14 cellular contexts compared by ENCODE assay signal in genomic region chr6:56318851-56319250, GRCh38.
DNase-seq lines count a peak whose midpoint lies in the region; ATAC-seq and TF ChIP-seq lines count a peak whose summit lies in the region.
"Had no signal": no experiment of that assay in that cellular context is flagged by ENCODE, and none has a peak within 500 bp of the region (broad histone marks: within the 10 kb centered on the region; RNA-seq: fewer than 3 reads in every experiment).

No MANE protein-coding gene starts in this region.

- H3K4me1 ChIP-seq in lower lobe of right lung (no peaks in the 10 kb centered on the region), foreskin keratinocyte (no peaks in the 10 kb centered on the region)
- H3K4me1 ChIP-seq: BLaER1, HAP-1 had no signal

- intact Hi-C loops in lower lobe of right lung (cut with DNase I), result no loop called here

- no peaks in the 10 kb centered on the region for H3K36me3 ChIP-seq in lower lobe of right lung
- H3K36me3 ChIP-seq: BLaER1, HAP-1 had no signal

- no peak overlapping the region for H3K4me3 ChIP-seq in lower lobe of right lung
- H3K4me3 ChIP-seq: BLaER1, GM23248, HAP-1 had no signal

- peak; percentile 41 to 56 for ATAC-seq in lower lobe of right lung
- no peak for ATAC-seq in foreskin keratinocyte
- ATAC-seq in HG03175 (IDR thresholded peaks at IDR 0.05; ENCODE audit: unreplicated experiment), result no peak

- peak; percentile 21 for DNase-seq in NCI-H2196 (lab: John Stamatoyannopoulos, UW; ENCODE audit: unreplicated experiment)
- DNase-seq in NCI-H2196 treated with DMSO at 0.1 percent for 48 hours (lab: John Stamatoyannopoulos, UW; ENCODE audit: unreplicated experiment), result no peak
- peak; percentile 85 for DNase-seq in NCI-H510A treated with DMSO at 0.1 percent for 48 hours (lab: John Stamatoyannopoulos, UW)
- no peak for DNase-seq in lower lobe of right lung
- DNase-seq in globus pallidus (ENCODE audit: low spot score), result no peak
- DNase-seq in foreskin keratinocyte, result no peak
- DNase-seq: 8988T; CD4-positive, alpha-beta memory T cell; DMS153; GDM1; GM23248 had no signal

- no peak overlapping the region for H3K27ac ChIP-seq in lower lobe of right lung
- no peak overlapping the region for H3K27ac ChIP-seq in foreskin keratinocyte
- H3K27ac ChIP-seq: BLaER1, GM23248 had no signal

- TF ChIP-seq CTCF in lower lobe of right lung (IDR thresholded peaks at IDR 0.05) (no peak), foreskin keratinocyte (conservative IDR thresholded peaks at IDR 0.05) (no peak)

- H3K27me3 ChIP-seq in lower lobe of right lung (ENCODE audit: low read depth) (no peaks in the 10 kb centered on the region), foreskin keratinocyte (no peaks in the 10 kb centered on the region)
- H3K27me3 ChIP-seq: BLaER1 had no signal

- H3K9me3 ChIP-seq in lower lobe of right lung, result no peaks in the 10 kb centered on the region
- H3K9me3 ChIP-seq: BLaER1, HAP-1 had no signal

Comparison
In these comparisons a context has a peak if more than half of its experiments do, and no peak if none do; other contexts are left out.
1. DNase-seq: peak in NCI-H2196 (single experiment) and NCI-H510A treated with DMSO at 0.1 percent for 48 hours (single experiment); none in NCI-H2196 treated with DMSO at 0.1 percent for 48 hours (single experiment), lower lobe of right lung (single experiment), globus pallidus (single experiment) and foreskin keratinocyte (0 of 2).
2. ATAC-seq: peak in lower lobe of right lung (2 of 2); none in foreskin keratinocyte (single experiment) and HG03175 (single experiment).